In genomic region chr16:66084306-66084705, GRCh38 we compare ENCODE assay signal across 25 cellular contexts.
"Had no signal": no experiment of that assay in that cellular context is flagged by ENCODE, and none has a peak within 500 bp of the region (broad histone marks: within the 10 kb centered on the region; RNA-seq: fewer than 3 reads in every experiment).

No MANE protein-coding gene starts in this region.

- H3K36me3 ChIP-seq: neural progenitor cell, prostate gland, right atrium auricular region, stomach, thyroid gland, vagina had no signal

- H2AFZ ChIP-seq: neural progenitor cell had no signal

- H3K4me1 ChIP-seq: neural progenitor cell, prostate gland, thyroid gland, vagina had no signal

- FAIRE-seq: colon, frontal cortex had no signal

- H3K4me3 ChIP-seq: dorsolateral prefrontal cortex, lung, mucosa of descending colon, neural progenitor cell, prostate gland, right atrium auricular region, stomach, thyroid gland, vagina had no signal

- H3K4me2 ChIP-seq: neural progenitor cell had no signal

- H3K9me3 ChIP-seq: mucosa of descending colon, prostate gland, right atrium auricular region, stomach, thyroid gland, vagina had no signal

- H3K9ac ChIP-seq: neural progenitor cell had no signal

- H3K4me1 Mint-ChIP-seq: immature natural killer cell; memory B cell; stimulated activated effector memory CD8-positive, alpha-beta T cell treated with anti-CD3 and anti-CD28 coated beads, Interleukin-12 subunit alpha, Interleukin-12 subunit beta, amount 100 ng/mL, for 72 hours had no signal

- H3K36me3 Mint-ChIP-seq: memory B cell; mesothelial cell of epicardium; naive thymus-derived CD4-positive, alpha-beta T cell; neural progenitor cell; stimulated activated effector memory CD8-positive, alpha-beta T cell treated with anti-CD3 and anti-CD28 coated beads, Interleukin-12 subunit alpha, Interleukin-12 subunit beta, amount 100 ng/mL, for 72 hours had no signal

- H3K9me3 Mint-ChIP-seq: endodermal cell, nephron, neural progenitor cell had no signal

- DNase-seq: dorsolateral prefrontal cortex; effector CD8-positive, alpha-beta T cell; endodermal cell; hypothalamus; immature natural killer cell; islet precursor cell; mucosa of descending colon; naive thymus-derived CD4-positive, alpha-beta T cell; stimulated activated CD4-positive, alpha-beta T cell treated with anti-CD3 and anti-CD28 coated beads, Interleukin-2, amount 100 ng/mL, for 24 hours; stimulated activated CD4-positive, alpha-beta T cell treated with anti-CD3 and anti-CD28 coated beads, Interleukin-4, amount 100 ng/mL, for 24 hours; stimulated activated naive CD4-positive, alpha-beta T cell treated with Interleukin-2 at 50 U/mL for 16 hours; stomach; thyroid gland; trophoblast cell had no signal

- H3K27ac ChIP-seq: dorsolateral prefrontal cortex, neural progenitor cell, prostate gland, right atrium auricular region, stomach, thyroid gland, vagina had no signal

- H3K27me3 Mint-ChIP-seq: memory B cell had no signal

- H3K27me3 ChIP-seq: dorsolateral prefrontal cortex, neural progenitor cell, right atrium auricular region, stomach, thyroid gland, vagina had no signal

- H3K27ac Mint-ChIP-seq: endodermal cell; immature natural killer cell; memory B cell; mesothelial cell of epicardium; naive thymus-derived CD4-positive, alpha-beta T cell; neural progenitor cell; stimulated activated effector memory CD8-positive, alpha-beta T cell treated with anti-CD3 and anti-CD28 coated beads, Interleukin-12 subunit alpha, Interleukin-12 subunit beta, amount 100 ng/mL, for 72 hours had no signal

- H3K4me3 Mint-ChIP-seq: endodermal cell; immature natural killer cell; memory B cell; mesothelial cell of epicardium; naive thymus-derived CD4-positive, alpha-beta T cell; nephron; neural progenitor cell; stimulated activated effector memory CD8-positive, alpha-beta T cell treated with anti-CD3 and anti-CD28 coated beads, Interleukin-12 subunit alpha, Interleukin-12 subunit beta, amount 100 ng/mL, for 72 hours had no signal
